ENCODE assay signal across 22 cellular contexts in genomic region chr10:30070001-30070759, GRCh38. TPM values are rescaled to one million over a fixed set of nuclear protein-coding genes. Genes with fewer than 3 reads are reported as not detected.
DNase-seq lines count a peak whose midpoint lies in the region; ATAC-seq, FAIRE-seq and TF ChIP-seq lines count a peak whose summit lies in the region.
"Had no signal": no experiment of that assay in that cellular context is flagged by ENCODE, and none has a peak within 500 bp of the region (broad histone marks: within the 10 kb centered on the region; RNA-seq: fewer than 3 reads in every experiment).

No MANE protein-coding gene starts in this region.

- DNase-seq in A172 (ENCODE audit: low spot score) (peak; percentile 66), HuH-7.5 (ENCODE audit: low spot score) (peak; percentile 55), brain microvascular endothelial cell (peak; percentile 41), mucosa of gallbladder (ENCODE audit: low spot score) (no peak), GM19239 (ENCODE audit: insufficient read length, low spot score) (no peak)
- DNase-seq: body of pancreas; H7; mammary epithelial cell; MV-4-11; NCI-H2081 treated with DMSO at 0.1 percent for 48 hours; NCI-H82; RPMI8226; stimulated activated CD4-positive, alpha-beta T cell treated with anti-CD3 and anti-CD28 coated beads, Interleukin-4, amount 100 ng/mL, for 1 hour; stimulated activated CD8-positive, alpha-beta memory T cell treated with anti-CD3 and anti-CD28 coated beads, Interleukin-4, amount 100 ng/mL, for 48 hours had no signal

- TF ChIP-seq CTCF in brain microvascular endothelial cell (IDR thresholded peaks at IDR 0.05; ENCODE audit: low read depth, low read length, missing control alignments) (no peak), liver (IDR thresholded peaks at IDR 0.05; ENCODE audit: low read depth, low read length, missing input control) (no peak)

- H3K4me3 ChIP-seq in brain microvascular endothelial cell (ENCODE audit: low read depth, low read length) (no peak overlapping the region), liver (ENCODE audit: low read depth in 1 of 3, low read length in 3 of 3) (no peak overlapping the region)
- H3K4me3 ChIP-seq: A549, body of pancreas, neural progenitor cell, thoracic aorta had no signal

- no peak overlapping the region for H3K27ac ChIP-seq in brain microvascular endothelial cell
- H3K27ac ChIP-seq in liver (ENCODE audit: low read depth in 1 of 2, low read length in 2 of 2), result no peak overlapping the region
- H3K27ac ChIP-seq: A549, neural progenitor cell, thoracic aorta had no signal

- FAIRE-seq in GM19239 (lab: Jason Lieb, UNC), result no peak
- FAIRE-seq: A549 had no signal

- no peaks in the 10 kb centered on the region for H3K4me1 ChIP-seq in liver (ENCODE audit: control insufficient read depth in 4 of 4, insufficient read depth in 4 of 4, low read length in 3 of 4)
- H3K4me1 ChIP-seq: A549, neural progenitor cell had no signal

- H3K27me3 ChIP-seq in brain microvascular endothelial cell (replicated peaks) (no peaks in the 10 kb centered on the region), liver (ENCODE audit: control insufficient read depth in 4 of 4, insufficient read depth in 4 of 4, low read length in 3 of 4) (no peaks in the 10 kb centered on the region)
- H3K27me3 ChIP-seq: body of pancreas, neural progenitor cell had no signal

- TF ChIP-seq RAD21 in liver (IDR thresholded peaks at IDR 0.05), result peak in 1 of 2 donors; percentile 6

- ATAC-seq in HG03432 (IDR thresholded peaks at IDR 0.05; ENCODE audit: unreplicated experiment) (no peak), HG03571 (IDR thresholded peaks at IDR 0.05; ENCODE audit: unreplicated experiment) (no peak)
- ATAC-seq: A549; activated CD4-positive, CD25-positive, alpha-beta regulatory T cell treated with anti-CD3 and anti-CD28 coated beads, Interleukin-2, amount 50 U/mL, for 24 hours; body of pancreas had no signal

- in situ Hi-C loops in brain microvascular endothelial cell (cut with HindIII; ENCODE audit: low pct_ligation_motif_present, low sequenced_read_pairs), result no loop called here

- 71% methylated on average over 13 of the region's 13 CpGs for WGBS in liver

- no peaks in the 10 kb centered on the region for H3K9me3 ChIP-seq in liver (ENCODE audit: control insufficient read depth in 4 of 4, low read length in 3 of 4)
- H3K9me3 ChIP-seq: A549, body of pancreas, thoracic aorta had no signal

- no peak overlapping the region for H3K9ac ChIP-seq in liver (ENCODE audit: low read depth in 1 of 2, low read length in 2 of 2)
- H3K9ac ChIP-seq: neural progenitor cell had no signal

- H3K36me3 ChIP-seq in brain microvascular endothelial cell (replicated peaks) (no peaks in the 10 kb centered on the region), liver (ENCODE audit: control insufficient read depth in 4 of 4, insufficient read depth in 3 of 4, low read depth in 1 of 4, low read length in 3 of 4) (no peaks in the 10 kb centered on the region)
- H3K36me3 ChIP-seq: neural progenitor cell, thoracic aorta had no signal

TF ChIP-seq in liver, 16 proteins besides CTCF, POLR2A, EP300 and RAD21:
- TF ChIP-seq MAX (IDR thresholded peaks at IDR 0.05), result no peak
- no peak for TF ChIP-seq FOXA2 (IDR thresholded peaks at IDR 0.05)
- TF ChIP-seq NR2F2 (IDR thresholded peaks at IDR 0.05), result peak; percentile 35
- no peak for TF ChIP-seq REST (IDR thresholded peaks at IDR 0.05)
- TF ChIP-seq TAF1 (conservative IDR thresholded peaks at IDR 0.05), result no peak

RNA-seq across cellular contexts. Expression of gene JCAD, which starts 10.8 kb away (rescaled TPM):
- total RNA-seq in A172 (2014; rRNA removed; shearing (Covaris generic)), result 3.2 and 4.2 TPM in 2 replicates
- total RNA-seq in liver, result 1 to 10 TPM; 1.1 to 3.2 TPM
- 1 to 10 TPM in 1 of 2 donors, under 1 TPM in 1; 0.77 to 1.1 TPM for polyA plus RNA-seq in liver
- 25.8 TPM for total RNA-seq in mucosa of gallbladder
- polyA plus RNA-seq: IgD-negative memory B cell had no signal

Comparison
In these comparisons a context has a peak if more than half of its experiments do, and no peak if none do; other contexts are left out.
1. DNase-seq: peak in A172 (single experiment), HuH-7.5 (single experiment) and brain microvascular endothelial cell (single experiment); none in mucosa of gallbladder (single experiment) and GM19239 (single experiment).